12 cellular contexts compared by ENCODE assay signal in genomic region chr2:171325886-171326585, GRCh38.
DNase-seq lines count a peak whose midpoint lies in the region; ATAC-seq, FAIRE-seq and TF ChIP-seq lines count a peak whose summit lies in the region.
"Had no signal": no experiment of that assay in that cellular context is flagged by ENCODE, and none has a peak within 500 bp of the region (broad histone marks: within the 10 kb centered on the region; RNA-seq: fewer than 3 reads in every experiment).

No MANE protein-coding gene starts in this region.

- BruUV-seq in OCI-LY7 (replicated peaks; lab: Mats Ljungman, UMichigan): no TSS peak

- POLR2A ChIA-PET in OCI-LY7 (lab: Charles Lee): interaction anchor here (0.8 to 13.7 kb wide), 22 partner anchors 5 to 188 kb away, joined by 3 to 266 read pairs (median 6); no protein-coding TSS in a partner anchor

- H3K4me1 ChIP-seq in OCI-LY7 (ENCODE audit: insufficient read depth, low read length, poor library complexity, severe bottlenecking): peaks cover 93% of the 10 kb centered on the region
- H3K4me1 ChIP-seq: foreskin keratinocyte, left ventricle myocardium inferior had no signal

- H2AFZ ChIP-seq in OCI-LY7 (ENCODE audit: low read length): peak overlapping the region; percentile 49; the same call in 1 of the 2 replicates

- H3K36me3 ChIP-seq in OCI-LY7 (ENCODE audit: insufficient read depth, low read length): peaks cover 10% of the 10 kb centered on the region

- TF ChIP-seq POLR2A in GM12892 (IDR thresholded peaks at IDR 0.05; ENCODE audit: low read depth, low read length): no peak

- H3K27ac Mint-ChIP-seq in memory B cell: peak overlapping the region; percentile 93

- peaks cover 5% of the 10 kb centered on the region for H3K36me3 Mint-ChIP-seq in memory B cell

- FAIRE-seq in GM12892 (lab: Jason Lieb, UNC): peak; percentile 50

- no peak for DNase-seq in GM12892 (ENCODE audit: insufficient read length)
- DNase-seq in OCI-LY7 (ENCODE audit: low spot score): no peak
- DNase-seq in memory B cell (ENCODE audit: low spot score in 2 of 2): peak in 1 of 2 donors; percentile 34
- DNase-seq in stimulated activated CD4-positive, alpha-beta T cell treated with anti-CD3 and anti-CD28 coated beads, Interleukin-2, amount 100 ng/mL, for 48 hours: no peak
- no peak for DNase-seq in HuH-7.5 (ENCODE audit: low spot score)
- no peak for DNase-seq in NCI-H2171 (lab: John Stamatoyannopoulos, UW)
- no peak for DNase-seq in NCI-H128 (lab: John Stamatoyannopoulos, UW; ENCODE audit: unreplicated experiment)
- DNase-seq: foreskin keratinocyte, left ventricle myocardium inferior, NCI-H1417 treated with DMSO at 0.1 percent for 48 hours had no signal

- H3K79me2 ChIP-seq in OCI-LY7 (ENCODE audit: insufficient read depth, low read depth, low read length): no peaks in the 10 kb centered on the region; the same call in 1 of the 2 replicates

- CTCF ChIA-PET in OCI-LY7 (lab: Charles Lee; ENCODE audit: unreplicated experiment): interaction anchor here (0.5 to 1.7 kb wide), 3 partner anchors 8 to 242 kb away, joined by 4 to 7 read pairs (median 4); no protein-coding TSS in a partner anchor

- no peaks in the 10 kb centered on the region for H3K9me3 Mint-ChIP-seq in memory B cell

- peak overlapping the region; percentile 100 for H3K27ac ChIP-seq in OCI-LY7 (ENCODE audit: low read depth, low read length, poor library complexity, severe bottlenecking)
- H3K27ac ChIP-seq: foreskin keratinocyte, left ventricle myocardium inferior had no signal

- no peak for TF ChIP-seq CTCF in OCI-LY7 (conservative IDR thresholded peaks at IDR 0.05; ENCODE audit: low read length)

- no peaks in the 10 kb centered on the region for H3K27me3 Mint-ChIP-seq in memory B cell

- H3K4me3 Mint-ChIP-seq in memory B cell: peak overlapping the region; percentile 80

- H4K20me1 ChIP-seq in OCI-LY7 (ENCODE audit: insufficient read depth, low read length): no peaks in the 10 kb centered on the region

- H3K9me3 ChIP-seq in OCI-LY7 (ENCODE audit: low read length): no peaks in the 10 kb centered on the region
- H3K9me3 ChIP-seq: left ventricle myocardium inferior had no signal

- H3K9me2 ChIP-seq in OCI-LY7 (ENCODE audit: insufficient read depth, low read length): no peaks in the 10 kb centered on the region

- H3K4me1 Mint-ChIP-seq in memory B cell: peaks cover 33% of the 10 kb centered on the region

- no peak overlapping the region for H3K4me3 ChIP-seq in OCI-LY7 (ENCODE audit: low read depth, low read length, poor library complexity, severe bottlenecking)
- H3K4me3 ChIP-seq: left ventricle myocardium inferior had no signal

- ATAC-seq in GM21825 (IDR thresholded peaks at IDR 0.05; ENCODE audit: unreplicated experiment) (peak; percentile 45), memory B cell (ENCODE audit: low read depth) (peak; percentile 69)
- ATAC-seq: foreskin keratinocyte, Panc1 had no signal

- H3K4me2 ChIP-seq in OCI-LY7 (ENCODE audit: low read length): peak overlapping the region; percentile 75

- intact Hi-C loops in OCI-LY7 (cut with micrococcal nuclease; ENCODE audit: unreplicated experiment): no loop called here
